11 cellular contexts compared by ENCODE assay signal in the genomic region with DNA sequence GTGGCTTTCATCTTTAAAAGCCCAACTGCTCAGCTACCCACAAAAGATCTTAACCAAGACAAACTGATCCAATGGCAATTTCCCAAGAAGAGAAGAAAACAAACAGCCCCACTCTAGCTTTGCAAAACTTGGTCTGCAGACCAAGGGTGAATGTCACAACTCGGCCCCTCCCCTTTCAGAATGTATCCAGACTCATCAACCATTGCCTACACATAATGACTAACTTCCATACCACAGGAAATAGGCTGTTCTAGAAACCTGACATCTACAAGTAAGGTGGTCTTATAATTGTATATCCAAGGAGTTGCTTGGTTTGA. TPM values are rescaled to one million over a fixed set of nuclear protein-coding genes. Genes with fewer than 3 reads are reported as not detected.
A peak's percentile ranks its signal among the peaks of the same experiment; 100 is the strongest.
DNase-seq lines count a peak whose midpoint lies in the region; ATAC-seq and TF ChIP-seq lines count a peak whose summit lies in the region.
"Had no signal": no experiment of that assay in that cellular context is flagged by ENCODE, and none has a peak within 500 bp of the region (broad histone marks: within the 10 kb centered on the region; RNA-seq: fewer than 3 reads in every experiment).

No MANE protein-coding gene starts in this region.

- DNase-seq in MCF 10A (ENCODE audit: unreplicated experiment) (peak; percentile 61), mammary epithelial cell (no peak), fibroblast of villous mesenchyme (ENCODE audit: low read depth) (peak; percentile 98), thyroid gland (no peak), NOMO-1 (lab: John Stamatoyannopoulos, UW; ENCODE audit: unreplicated experiment in 2 of 2) (no peak), H7 (no peak)
- DNase-seq in activated CD8-positive, alpha-beta T cell treated with anti-CD3 and anti-CD28 coated beads, Interleukin-2, amount 10 ng/mL, durations not matched to agents 7 days and 5 days: no peak
- DNase-seq: NCI-H187 treated with DMSO at 0.1 percent for 48 hours, psoas muscle had no signal

- no peaks in the 10 kb centered on the region for H4K20me1 ChIP-seq in mammary epithelial cell (ENCODE audit: insufficient read depth, low read length)

- in situ Hi-C loops in mammary epithelial cell (cut with MboI; ENCODE audit: low sequenced_read_pairs in 2 of 2): no loop called here

- H3K4me3 ChIP-seq in mammary epithelial cell (replicated peaks in 1 of 3; ENCODE audit: insufficient read depth in 1 of 3, low read depth in 2 of 3, low read length in 3 of 3) (no peak overlapping the region), fibroblast of villous mesenchyme (ENCODE audit: low read depth, low read length) (no peak overlapping the region), thyroid gland (replicated peaks in 1 of 3) (no peak overlapping the region), H7 (ENCODE audit: insufficient read depth, low read depth, low read length) (no peak overlapping the region)
- H3K4me3 ChIP-seq: psoas muscle had no signal

- H3K36me3 ChIP-seq in mammary epithelial cell (ENCODE audit: insufficient read depth, low read length) (no peaks in the 10 kb centered on the region), thyroid gland (no peaks in the 10 kb centered on the region), H7 (replicated peaks; ENCODE audit: control insufficient read depth, insufficient read depth, low read length) (no peaks in the 10 kb centered on the region)

- H2AFZ ChIP-seq in mammary epithelial cell (ENCODE audit: low read depth, low read length): no peak overlapping the region

- BruUV-seq in MCF 10A (replicated peaks; lab: Mats Ljungman, UMichigan) (no TSS peak), mammary epithelial cell (replicated peaks; lab: Mats Ljungman, UMichigan) (no TSS peak)

- 88% methylated on average over 1 of the region's 1 CpG for WGBS in mammary epithelial cell (ENCODE audit: low coverage, missing lambda C conversion rate)
- 59 to 71% methylated on average over 1 of the region's 1 CpG for WGBS in thyroid gland, 2 donors

- H3K27me3 Mint-ChIP-seq in MCF 10A (ENCODE audit: insufficient read depth, unreplicated experiment): no peaks in the 10 kb centered on the region
- H3K27me3 Mint-ChIP-seq in activated CD8-positive, alpha-beta T cell treated with anti-CD3 and anti-CD28 coated beads, Interleukin-2, amount 10 ng/mL, durations not matched to agents 7 days and 5 days (ENCODE audit: low read depth): no peaks in the 10 kb centered on the region
- H3K27me3 Mint-ChIP-seq: dendritic cell treated with granulocyte-macrophage colony-stimulating factor and Interleukin-4, amounts not matched to agents 40 ng/mL and 50 ng/mL, for 4 days had no signal

- no peak for TF ChIP-seq CTCF in MCF 10A (IDR thresholded peaks at IDR 0.05; ENCODE audit: unreplicated experiment)
- TF ChIP-seq CTCF in mammary epithelial cell (conservative IDR thresholded peaks at IDR 0.05 in 1 of 2, IDR thresholded peaks at IDR 0.05 in 1 of 2; ENCODE audit: extremely low read depth in 1 of 2, insufficient read depth in 1 of 2, low read depth in 1 of 2, low read length in 2 of 2): no peak
- TF ChIP-seq CTCF in fibroblast of villous mesenchyme (IDR thresholded peaks at IDR 0.05; ENCODE audit: insufficient read depth, low read depth, low read length): no peak
- no peak for TF ChIP-seq CTCF in thyroid gland (IDR thresholded peaks at IDR 0.05)

- H3K27ac ChIP-seq in mammary epithelial cell (ENCODE audit: insufficient read depth, low read depth, low read length) (no peak overlapping the region), thyroid gland (peak overlapping the region in 2 of 3 donors; percentile 46 to 54)
- H3K27ac ChIP-seq: psoas muscle had no signal

- H3K9me3 Mint-ChIP-seq in MCF 10A (ENCODE audit: unreplicated experiment): no peaks in the 10 kb centered on the region
- no peaks in the 10 kb centered on the region for H3K9me3 Mint-ChIP-seq in activated CD8-positive, alpha-beta T cell treated with anti-CD3 and anti-CD28 coated beads, Interleukin-2, amount 10 ng/mL, durations not matched to agents 7 days and 5 days (ENCODE audit: insufficient read depth)
- H3K9me3 Mint-ChIP-seq: dendritic cell treated with granulocyte-macrophage colony-stimulating factor and Interleukin-4, amounts not matched to agents 40 ng/mL and 50 ng/mL, for 4 days had no signal

- no peak for ATAC-seq in activated CD8-positive, alpha-beta T cell treated with anti-CD3 and anti-CD28 coated beads, Interleukin-2, amount 10 ng/mL, durations not matched to agents 7 days and 5 days
- no peak for ATAC-seq in GM19035 (IDR thresholded peaks at IDR 0.05; ENCODE audit: unreplicated experiment)
- ATAC-seq: psoas muscle had no signal

- intact Hi-C loops in MCF 10A (cut with micrococcal nuclease): no loop called here
- intact Hi-C loops in mammary epithelial cell (cut with micrococcal nuclease): no loop called here
- intact Hi-C loops in thyroid gland (cut with DNase I): no loop called here

- POLR2A ChIA-PET in MCF 10A (lab: Yijun Ruan, JAX): interaction anchor here (1.1 to 1.9 kb wide), 6 partner anchors 9 to 35 kb away, joined by 5 to 11 read pairs (median 6); partner anchors contain the start of genes DCUN1D3 and LYRM1
- POLR2A ChIA-PET in activated CD8-positive, alpha-beta T cell treated with anti-CD3 and anti-CD28 coated beads, Interleukin-2, amount 10 ng/mL, durations not matched to agents 7 days and 5 days (lab: Charles Lee): no interaction called here

- peaks cover 60% of the 10 kb centered on the region for H3K36me3 Mint-ChIP-seq in MCF 10A (ENCODE audit: insufficient read depth, unreplicated experiment)
- peaks cover 27% of the 10 kb centered on the region for H3K36me3 Mint-ChIP-seq in activated CD8-positive, alpha-beta T cell treated with anti-CD3 and anti-CD28 coated beads, Interleukin-2, amount 10 ng/mL, durations not matched to agents 7 days and 5 days (ENCODE audit: low read depth)

- no peak for TF ChIP-seq POLR2A in thyroid gland (IDR thresholded peaks at IDR 0.05)

- dilution Hi-C loops in mammary epithelial cell (cut with HindIII; ENCODE audit: low sequenced_read_pairs): no loop called here

- peaks cover 13% of the 10 kb centered on the region for H3K4me1 ChIP-seq in mammary epithelial cell (ENCODE audit: insufficient read depth, low read length)
- H3K4me1 ChIP-seq in thyroid gland: peaks cover 17 to 51% of the 10 kb centered on the region in 2 donors

- H3K9ac ChIP-seq in mammary epithelial cell (ENCODE audit: insufficient read depth, low read length): no peak overlapping the region

- CTCF ChIA-PET in MCF 10A (lab: Yijun Ruan, JAX): interaction anchor here (1.2 to 1.7 kb wide), 2 partner anchors 9 to 15 kb away, joined by 3 to 4 read pairs; no protein-coding TSS in a partner anchor
- CTCF ChIA-PET in mammary epithelial cell (lab: Charles Lee; ENCODE audit: low non-redundant PET): no interaction called here
- CTCF ChIA-PET in activated CD8-positive, alpha-beta T cell treated with anti-CD3 and anti-CD28 coated beads, Interleukin-2, amount 10 ng/mL, durations not matched to agents 7 days and 5 days (lab: Charles Lee): interaction anchor here (1.4 to 2.7 kb wide), 2 partner anchors 9 to 109 kb away, joined by 3 to 17 read pairs; no protein-coding TSS in a partner anchor

- H3K4me2 ChIP-seq in mammary epithelial cell (ENCODE audit: insufficient read depth, low read depth, low read length): no peak overlapping the region

- no peak overlapping the region for H3K27ac Mint-ChIP-seq in MCF 10A (ENCODE audit: low read depth, unreplicated experiment)
- peak overlapping the region; percentile 47 for H3K27ac Mint-ChIP-seq in activated CD8-positive, alpha-beta T cell treated with anti-CD3 and anti-CD28 coated beads, Interleukin-2, amount 10 ng/mL, durations not matched to agents 7 days and 5 days
- H3K27ac Mint-ChIP-seq: dendritic cell treated with granulocyte-macrophage colony-stimulating factor and Interleukin-4, amounts not matched to agents 40 ng/mL and 50 ng/mL, for 4 days had no signal

- peaks cover 89% of the 10 kb centered on the region for H3K79me2 ChIP-seq in mammary epithelial cell (ENCODE audit: insufficient read depth, low read length)

- peaks cover 28% of the 10 kb centered on the region for H3K4me1 Mint-ChIP-seq in MCF 10A (ENCODE audit: insufficient read depth, unreplicated experiment)
- H3K4me1 Mint-ChIP-seq in activated CD8-positive, alpha-beta T cell treated with anti-CD3 and anti-CD28 coated beads, Interleukin-2, amount 10 ng/mL, durations not matched to agents 7 days and 5 days (ENCODE audit: low read depth): peaks cover 35% of the 10 kb centered on the region

- peak overlapping the region; percentile 22 for H3K4me3 Mint-ChIP-seq in MCF 10A (ENCODE audit: unreplicated experiment)
- no peak overlapping the region for H3K4me3 Mint-ChIP-seq in activated CD8-positive, alpha-beta T cell treated with anti-CD3 and anti-CD28 coated beads, Interleukin-2, amount 10 ng/mL, durations not matched to agents 7 days and 5 days
- H3K4me3 Mint-ChIP-seq: dendritic cell treated with granulocyte-macrophage colony-stimulating factor and Interleukin-4, amounts not matched to agents 40 ng/mL and 50 ng/mL, for 4 days had no signal

- no peaks in the 10 kb centered on the region for H3K9me3 ChIP-seq in mammary epithelial cell (replicated peaks; ENCODE audit: insufficient read depth, low read length)
- no peaks in the 10 kb centered on the region for H3K9me3 ChIP-seq in thyroid gland
- H3K9me3 ChIP-seq: psoas muscle had no signal

- H3K27me3 ChIP-seq in mammary epithelial cell (ENCODE audit: insufficient read depth, low read length): no peaks in the 10 kb centered on the region
- no peaks in the 10 kb centered on the region for H3K27me3 ChIP-seq in thyroid gland
- H3K27me3 ChIP-seq in H7 (ENCODE audit: control insufficient read depth, insufficient read depth, low read length): no peaks in the 10 kb centered on the region

RNA-seq across cellular contexts. Expression of gene DCUN1D3, which starts 16.0 kb away (rescaled TPM):
- total RNA-seq in MCF 10A (2022) (31.0 and 31.7 TPM in 2 replicates), mammary epithelial cell (10 to 100 TPM; 20.2 to 25.0 TPM), fibroblast of villous mesenchyme (24.5 and 52.2 TPM in 2 replicates), thyroid gland (10 to 100 TPM; 10.3 to 13.7 (median 11.8) TPM)
- 5.4 TPM for polyA plus RNA-seq in mammary epithelial cell
- 10.9 TPM for polyA minus RNA-seq in mammary epithelial cell
- 10 to 100 TPM in 1 of 2 experiments, 1 to 10 TPM in 1; 10.0 to 10.7 TPM for total RNA-seq in activated CD8-positive, alpha-beta T cell treated with anti-CD3 and anti-CD28 coated beads, Interleukin-2, amount 10 ng/mL, durations not matched to agents 7 days and 5 days
- total RNA-seq in H7 (2014; rRNA removed; shearing (Covaris generic)): 10.4 and 11.9 TPM in 2 replicates

RNA-seq across cellular contexts. Expression of gene LYRM1, which starts 16.4 kb away (rescaled TPM):
- total RNA-seq in MCF 10A (2022): 67.3 and 92.8 TPM in 2 replicates
- 10 to 100 TPM; 20.8 to 24.3 TPM for total RNA-seq in mammary epithelial cell
- polyA plus RNA-seq in mammary epithelial cell: 25.3 TPM
- polyA minus RNA-seq in mammary epithelial cell: 10.0 TPM
- 10 to 100 TPM; 27.5 to 28.0 TPM for total RNA-seq in activated CD8-positive, alpha-beta T cell treated with anti-CD3 and anti-CD28 coated beads, Interleukin-2, amount 10 ng/mL, durations not matched to agents 7 days and 5 days
- total RNA-seq in fibroblast of villous mesenchyme: 28.0 and 59.2 TPM in 2 replicates
- 10 to 100 TPM; 32.8 to 43.7 (median 41.0) TPM for total RNA-seq in thyroid gland
- total RNA-seq in H7 (2014; rRNA removed; shearing (Covaris generic)): 29.8 and 42.4 TPM in 2 replicates

Comparison
In these comparisons a context has a peak if more than half of its experiments do, and no peak if none do; other contexts are left out.
1. DNase-seq: peak in MCF 10A (single experiment) and fibroblast of villous mesenchyme (single experiment); none in mammary epithelial cell (single experiment), activated CD8-positive, alpha-beta T cell treated with anti-CD3 and anti-CD28 coated beads, Interleukin-2, amount 10 ng/mL, durations not matched to agents 7 days and 5 days (single experiment), thyroid gland (0 of 2), NOMO-1 (0 of 2) and H7 (single experiment).